Comparison of ENCODE assay signal across 20 cellular contexts in genomic region chr6:159865226-159865920, GRCh38. TPM values are rescaled to one million over a fixed set of nuclear protein-coding genes. Genes with fewer than 3 reads are reported as not detected.
DNase-seq lines count a peak whose midpoint lies in the region; ATAC-seq, FAIRE-seq and TF ChIP-seq lines count a peak whose summit lies in the region.
"Had no signal": no experiment of that assay in that cellular context is flagged by ENCODE, and none has a peak within 500 bp of the region (broad histone marks: within the 10 kb centered on the region; RNA-seq: fewer than 3 reads in every experiment).

No MANE protein-coding gene starts in this region.

- H2BK15ac ChIP-seq in H1 (ENCODE audit: low read length) = no peak overlapping the region

- peak overlapping the region; percentile 38; the same call in 1 of the 2 replicates for H2AFZ ChIP-seq in H1 (ENCODE audit: low read length)
- H2AFZ ChIP-seq: GM23248 had no signal

- H2BK120ac ChIP-seq in H1 (replicated peaks; ENCODE audit: low read depth, low read length) = no peak overlapping the region

- no peak overlapping the region for H3K9ac ChIP-seq in H1 (replicated peaks in 1 of 4; ENCODE audit: extremely low read depth in 1 of 4, low read depth in 3 of 4, low read length in 3 of 4)
- H3K9ac ChIP-seq: GM23248 had no signal

- no peak overlapping the region for H3K18ac ChIP-seq in H1 (ENCODE audit: extremely low read depth, low read length)

- no peaks in the 10 kb centered on the region for H3K36me3 Mint-ChIP-seq in osteocyte (ENCODE audit: unreplicated experiment)
- H3K36me3 Mint-ChIP-seq: CD14-positive monocyte; CD8-positive, alpha-beta T cell had no signal

- H2BK20ac ChIP-seq in H1 (ENCODE audit: low read length) = no peak overlapping the region

- no peak overlapping the region for H3K4me3 Mint-ChIP-seq in osteocyte (ENCODE audit: unreplicated experiment)
- H3K4me3 Mint-ChIP-seq: CD14-positive monocyte; CD8-positive, alpha-beta T cell; H9 had no signal

- H2BK12ac ChIP-seq in H1 (ENCODE audit: low read depth, low read length) = no peak overlapping the region

- intact Hi-C loops in adrenal gland (cut with DNase I) = loop anchor here (5.0 to 10.0 kb wide), 4 partner anchors 77 to 589 kb away; no protein-coding TSS in a partner anchor

- POLR2A ChIA-PET in H1 (lab: Charles Lee; ENCODE audit: partially characterized antibody) = no interaction called here

- no peak overlapping the region for H2AK5ac ChIP-seq in H1 (ENCODE audit: low read depth, low read length)

- H3K9me3 ChIP-seq in H1 (ENCODE audit: insufficient read depth in 2 of 2, low read depth in 1 of 2, low read length in 1 of 2) = no peaks in the 10 kb centered on the region
- peaks cover 0 to 6% (median 0%) of the 10 kb centered on the region in 3 donors for H3K9me3 ChIP-seq in adrenal gland (replicated peaks in 1 of 3)

- no peak overlapping the region for H3K56ac ChIP-seq in H1 (replicated peaks; ENCODE audit: insufficient read length, low read depth, low read length)

- TF ChIP-seq CTCF in H1 (IDR thresholded peaks at IDR 0.05; ENCODE audit: control extremely low read depth in 1 of 3, insufficient read depth in 1 of 3, low read depth in 1 of 3, low read length in 3 of 3) (no peak), osteocyte (IDR thresholded peaks at IDR 0.05) (no peak), adrenal gland (IDR thresholded peaks at IDR 0.05) (no peak)

- H3K9me3 Mint-ChIP-seq in osteocyte (ENCODE audit: unreplicated experiment) = no peaks in the 10 kb centered on the region
- H3K9me3 Mint-ChIP-seq: CD8-positive, alpha-beta T cell had no signal

- no peak for TF ChIP-seq POLR2A in H1 (IDR thresholded peaks at IDR 0.05; ENCODE audit: control extremely low read depth in 1 of 2, low read depth in 2 of 2, low read length in 2 of 2)
- TF ChIP-seq POLR2A in adrenal gland (IDR thresholded peaks at IDR 0.05) = no peak

- no peak for ATAC-seq in HG03457 (IDR thresholded peaks at IDR 0.05; ENCODE audit: unreplicated experiment)
- ATAC-seq: CD8-positive, alpha-beta T cell had no signal

- H4K20me1 ChIP-seq in H1 (replicated peaks in 1 of 2; ENCODE audit: control insufficient read depth in 1 of 2, insufficient read depth in 2 of 2, low read length in 2 of 2) = no peaks in the 10 kb centered on the region

- no peaks in the 10 kb centered on the region for H3K4me1 Mint-ChIP-seq in osteocyte (ENCODE audit: unreplicated experiment)
- H3K4me1 Mint-ChIP-seq: H9 had no signal

- H3K4me2 ChIP-seq in H1 (ENCODE audit: insufficient read depth in 1 of 2, low read depth in 2 of 2, low read length in 2 of 2) = no peak overlapping the region

- H3K27ac Mint-ChIP-seq in osteocyte (ENCODE audit: unreplicated experiment) = no peak overlapping the region
- H3K27ac Mint-ChIP-seq: CD14-positive monocyte; CD8-positive, alpha-beta T cell had no signal

- no peaks in the 10 kb centered on the region for H3K79me2 ChIP-seq in H1 (ENCODE audit: control insufficient read depth in 1 of 2, insufficient read depth in 2 of 2, low read length in 2 of 2)

- H2BK5ac ChIP-seq in H1 (ENCODE audit: low read depth, low read length) = no peak overlapping the region

- no peak for TF ChIP-seq EP300 in H1 (IDR thresholded peaks at IDR 0.05; ENCODE audit: borderline replicate concordance in 1 of 2, low read depth in 2 of 2, low read length in 2 of 2)

- H3K79me1 ChIP-seq in H1 (ENCODE audit: low read depth, low read length) = no peaks in the 10 kb centered on the region

- TF ChIP-seq RAD21 in H1 (IDR thresholded peaks at IDR 0.05 in 1 of 2, conservative IDR thresholded peaks at IDR 0.05 in 1 of 2; ENCODE audit: low read depth in 2 of 2, low read length in 2 of 2) = no peak

- H3K27me3 Mint-ChIP-seq in osteocyte (ENCODE audit: unreplicated experiment) = peaks cover 12% of the 10 kb centered on the region

- CTCF ChIA-PET in H1 (lab: Charles Lee; ENCODE audit: partially characterized antibody) = interaction anchor here (0.6 to 1.3 kb wide), 4 partner anchors 115 to 576 kb away, joined by 3 read pairs; no protein-coding TSS in a partner anchor

- H3K4ac ChIP-seq in H1 (replicated peaks; ENCODE audit: insufficient read length, low read depth, low read length) = no peak overlapping the region

- H3K4me3 ChIP-seq in H1 (ENCODE audit: extremely low read depth in 1 of 4, insufficient read depth in 2 of 4, low read depth in 3 of 4, low read length in 4 of 4) (no peak overlapping the region), adrenal gland (no peak overlapping the region)
- H3K4me3 ChIP-seq: GM23248 had no signal

- no peak overlapping the region; the same call in 1 of the 2 replicates for H4K8ac ChIP-seq in H1 (ENCODE audit: extremely low read depth, insufficient read depth, low read length)

- no peak overlapping the region for H4K5ac ChIP-seq in H1 (ENCODE audit: insufficient read length, low read depth, low read length)

- H4K91ac ChIP-seq in H1 (replicated peaks; ENCODE audit: insufficient read length, low read length) = no peak overlapping the region

- H3K36me3 ChIP-seq in H1 (ENCODE audit: control insufficient read depth in 2 of 4, insufficient read depth in 4 of 4, low read length in 3 of 4) (no peaks in the 10 kb centered on the region), adrenal gland (replicated peaks in 1 of 2) (no peaks in the 10 kb centered on the region)

- no peak overlapping the region for H3K23ac ChIP-seq in H1 (ENCODE audit: insufficient read length)

- H3K27me3 ChIP-seq in H1 (replicated peaks in 1 of 4; ENCODE audit: control insufficient read depth in 3 of 4, extremely low read depth in 1 of 4, insufficient read depth in 3 of 4, low read length in 3 of 4) (no peaks in the 10 kb centered on the region), adrenal gland (peaks cover 7% of the 10 kb centered on the region)

- H3K14ac ChIP-seq in H1 (ENCODE audit: insufficient read length) = no peak overlapping the region

- H3K27ac ChIP-seq in H1 (ENCODE audit: low read depth, low read length) = no peak overlapping the region
- H3K27ac ChIP-seq in adrenal gland = no peak overlapping the region
- H3K27ac ChIP-seq: 22Rv1, GM23248, HL-60 had no signal

- DNase-seq in DMS 273 (lab: John Stamatoyannopoulos, UW; ENCODE audit: unreplicated experiment) (peak; percentile 44), DMS 273 treated with DMSO at 0.1 percent for 48 hours (lab: John Stamatoyannopoulos, UW) (no peak), NCI-H524 (lab: John Stamatoyannopoulos, UW) (peak; percentile 79 to 91), H1 (ENCODE audit: low read depth in 1 of 2, low spot score in 2 of 2) (no peak), osteocyte (ENCODE audit: extremely low spot score, unreplicated experiment) (peak; percentile 53), NCI-H1930 (lab: John Stamatoyannopoulos, UW) (no peak), adrenal gland (no peak)
- DNase-seq: CD8-positive, alpha-beta T cell; COR-L47; DMS53; GF-D8; GM23248; H9 had no signal

- H3K23me2 ChIP-seq in H1 (ENCODE audit: low read depth, low read length) = no peaks in the 10 kb centered on the region

- 86% methylated on average over 12 of the region's 12 CpGs; no CpG with 5 or more reads in 1 of the 2 experiments for WGBS in H1 (ENCODE audit: extremely low coverage in 1 of 2, insufficient coverage in 1 of 2, insufficient read length in 1 of 2, insufficient replicate concordance in 2 of 2, low coverage in 1 of 2, low lambda C conversion rate in 2 of 2, missing lambda C conversion rate in 1 of 2), 2 experiments
- WGBS in adrenal gland, 4 donors = 84 to 93% (median 90%) methylated on average over 12 of the region's 12 CpGs

- no peak for FAIRE-seq in H1 (lab: Jason Lieb, UNC)
- FAIRE-seq: D721Med had no signal

- H3K4me1 ChIP-seq in H1 (replicated peaks in 1 of 4; ENCODE audit: control insufficient read depth in 3 of 4, insufficient read depth in 4 of 4, low read length in 3 of 4) (no peaks in the 10 kb centered on the region), adrenal gland (replicated peaks in 1 of 2) (no peaks in the 10 kb centered on the region)

TF ChIP-seq in H1, 55 proteins besides CTCF, POLR2A, EP300 and RAD21 (continues in another document):
- TF ChIP-seq PHF8 (conservative IDR thresholded peaks at IDR 0.05; ENCODE audit: low read depth, low read length) = no peak
- TF ChIP-seq BRCA1 (IDR thresholded peaks at IDR 0.05; ENCODE audit: low read depth, low read length) = no peak
- no peak for TF ChIP-seq CBX5 (IDR thresholded peaks at IDR 0.05; ENCODE audit: low read depth, low read length)
- TF ChIP-seq KDM4A (IDR thresholded peaks at IDR 0.05; ENCODE audit: low read depth, low read length, severe bottlenecking) = no peak
- no peak for TF ChIP-seq NANOG (IDR thresholded peaks at IDR 0.05; ENCODE audit: insufficient read depth, low read depth, low read length, poor library complexity, severe bottlenecking)
- no peak for TF ChIP-seq POLR2AphosphoS5 (IDR thresholded peaks at IDR 0.05; ENCODE audit: low read depth, low read length)

RNA-seq across cellular contexts. Expression of gene MAS1, which starts 25.4 kb away (rescaled TPM):
- not detected in 2 replicates for total RNA-seq in H1 (2021; fragmentation: NEBNext Ultra II Directional; extraction: Animal tissue kit (Norgen Biotek cat#: 25700))
- polyA plus RNA-seq in H1 (2011; rRNA removed) = 0.02 TPM in 1 of 2 replicates, not detected in the other
- not detected for polyA plus RNA-seq in H1 (2011; cell fraction: cytosol; rRNA removed)
- polyA plus RNA-seq in H1 (2011; cell fraction: nucleus; rRNA removed) = not detected
- polyA plus RNA-seq in H1 (2012, experiment 1 of 2) = 0.03 TPM in 3 of 4 replicates, not detected in the other
- not detected for polyA plus RNA-seq in H1 (2012, experiment 2 of 2)
- 0.04 TPM for polyA plus RNA-seq in H1 (2013, experiment 1 of 2)
- polyA plus RNA-seq in H1 (2013, experiment 2 of 2) = 0.06 TPM
- not detected in 2 replicates for polyA minus RNA-seq in H1 (2011; rRNA and poly(A)+ RNA removed)
- polyA minus RNA-seq in H1 (2011; cell fraction: cytosol; rRNA and poly(A)+ RNA removed) = not detected
- polyA minus RNA-seq in H1 (2011; cell fraction: nucleus; rRNA and poly(A)+ RNA removed) = not detected
- total RNA-seq in osteocyte = not detected in 2 replicates
- not detected for total RNA-seq in adrenal gland
- under 1 TPM in 1 of 3 donors, not detected in 2; under 0.01 TPM for polyA plus RNA-seq in adrenal gland
- total RNA-seq: A673; CD8-positive, alpha-beta T cell; GM23248 had no signal
- polyA plus RNA-seq: BJ, CD14-positive monocyte, GM23248 had no signal

Comparison
In these comparisons a context has a peak if more than half of its experiments do, and no peak if none do; other contexts are left out.
1. DNase-seq: peak in DMS 273 (single experiment), NCI-H524 (2 of 2) and osteocyte (single experiment); none in DMS 273 treated with DMSO at 0.1 percent for 48 hours (single experiment), H1 (0 of 2), NCI-H1930 (0 of 2) and adrenal gland (0 of 7).